ENCODE assay signal across 24 cellular contexts in genomic region chrX:49921109-49921508, GRCh38.
"Had no signal": no experiment of that assay in that cellular context is flagged by ENCODE, and none has a peak within 500 bp of the region (broad histone marks: within the 10 kb centered on the region; RNA-seq: fewer than 3 reads in every experiment).

No MANE protein-coding gene starts in this region.

- H3K4me1 Mint-ChIP-seq: natural killer cell had no signal

- H3K4me3 ChIP-seq: left lung, testis had no signal

- FAIRE-seq: endometrium had no signal

- H3K4me3 Mint-ChIP-seq: dendritic cell treated with granulocyte-macrophage colony-stimulating factor and Interleukin-4, amounts not matched to agents 40 ng/mL and 50 ng/mL, for 4 days; natural killer cell; T-helper 2 cell treated with Interferon-gamma antibody and Interleukin-4, amounts not matched to agents 5 μg/mL and 100 μg/mL, for 36 hours had no signal

- H3K9me3 Mint-ChIP-seq: activated naive CD4-positive, alpha-beta T cell treated with anti-CD3 and anti-CD28 coated beads, Interleukin-2, amount 10 ng/mL, durations not matched to agents 7 days and 5 days; activated T-cell treated with anti-CD3 and anti-CD28 coated beads, Interleukin-2, amount 50 U/mL, for 72 hours; dendritic cell treated with granulocyte-macrophage colony-stimulating factor and Interleukin-4, amounts not matched to agents 40 ng/mL and 50 ng/mL, for 4 days; natural killer cell; T-helper 2 cell treated with Interferon-gamma antibody and Interleukin-4, amounts not matched to agents 5 μg/mL and 100 μg/mL, for 36 hours had no signal

- H3K27me3 Mint-ChIP-seq: activated naive CD4-positive, alpha-beta T cell treated with anti-CD3 and anti-CD28 coated beads, Interleukin-2, amount 10 ng/mL, durations not matched to agents 7 days and 5 days; dendritic cell treated with granulocyte-macrophage colony-stimulating factor and Interleukin-4, amounts not matched to agents 40 ng/mL and 50 ng/mL, for 4 days; progenitor cell of endocrine pancreas had no signal

- H3K27ac ChIP-seq: foreskin keratinocyte had no signal

- H3K4me1 ChIP-seq: foreskin keratinocyte, left lung had no signal

- ATAC-seq: activated T-cell treated with anti-CD3 and anti-CD28 coated beads, Interleukin-2, amount 50 U/mL, for 72 hours; foreskin keratinocyte; left lung; natural killer cell had no signal

- DNase-seq: activated CD4-positive, alpha-beta T cell treated with anti-CD3 and anti-CD28 coated beads for 4 hours; activated CD4-positive, alpha-beta T cell treated with anti-CD3 and anti-CD28 coated beads, Interleukin-2, amount 50 U/mL, for 48 hours; activated CD4-positive, CD25-positive, alpha-beta regulatory T cell; activated effector memory CD4-positive, alpha-beta T cell treated with anti-CD3 and anti-CD28 coated beads, Interleukin-2, amount 50 U/mL, for 16 hours; activated naive CD4-positive, alpha-beta T cell treated with anti-CD3 and anti-CD28 coated beads, Interleukin-2, amount 10 ng/mL, durations not matched to agents 7 days and 5 days; activated T-cell treated with anti-CD3 and anti-CD28 coated beads, Interleukin-2, amount 50 U/mL, for 72 hours; aorta; caudate nucleus; effector CD4-positive, alpha-beta T cell; foreskin keratinocyte; kidney glomerular epithelial cell; left lung; midbrain; natural killer cell; retina; stimulated activated CD4-positive, alpha-beta T cell treated with anti-CD3 and anti-CD28 coated beads, Interleukin-2, amount 100 ng/mL, for 48 hours; stimulated activated CD8-positive, alpha-beta memory T cell treated with anti-CD3 and anti-CD28 coated beads, Interleukin-4, amount 100 ng/mL, for 48 hours; stimulated activated naive CD4-positive, alpha-beta T cell; testis; trophoblast cell had no signal

- H3K9me3 ChIP-seq: left lung, testis had no signal

- H3K27ac Mint-ChIP-seq: natural killer cell; T-helper 2 cell treated with Interferon-gamma antibody and Interleukin-4, amounts not matched to agents 5 μg/mL and 100 μg/mL, for 36 hours had no signal

- H3K36me3 ChIP-seq: left lung had no signal

- H3K36me3 Mint-ChIP-seq: natural killer cell had no signal

- H3K27me3 ChIP-seq: foreskin keratinocyte, left lung, testis had no signal
